In the genomic region with DNA sequence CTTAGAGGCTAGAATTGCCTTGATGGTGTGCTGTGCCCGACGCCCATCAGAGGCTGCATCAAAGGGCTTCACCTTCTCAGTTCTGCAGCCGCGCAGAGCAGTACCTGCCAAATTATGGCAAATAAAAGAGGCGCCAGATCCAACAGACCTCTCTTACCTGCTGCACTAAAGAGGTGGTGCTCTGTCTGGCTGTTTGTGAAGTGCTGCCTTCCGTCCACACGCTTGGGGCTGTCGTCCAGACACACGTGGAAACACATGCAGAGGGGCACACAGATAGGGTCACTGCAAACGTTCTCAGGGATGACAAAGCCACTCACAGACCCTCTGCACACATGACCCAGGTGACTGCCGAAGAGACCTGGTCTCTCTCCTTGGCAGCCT, we compare ENCODE assay signal across 21 cellular contexts.
DNase-seq lines count a peak whose midpoint lies in the region; ATAC-seq and TF ChIP-seq lines count a peak whose summit lies in the region.
"Had no signal": no experiment of that assay in that cellular context is flagged by ENCODE, and none has a peak within 500 bp of the region (broad histone marks: within the 10 kb centered on the region; RNA-seq: fewer than 3 reads in every experiment).

No MANE protein-coding gene starts in this region.

- CTCF ChIA-PET in A673 (lab: Charles Lee): no interaction called here
- CTCF ChIA-PET in activated CD4-positive, alpha-beta T cell treated with anti-CD3 and anti-CD28 coated beads for 36 hours (lab: Charles Lee): interaction anchor here (0.8 to 1.0 kb wide), 3 partner anchors 13 to 147 kb away, joined by 3 read pairs; no protein-coding TSS in a partner anchor

- H3K36me3 ChIP-seq in A673 (ENCODE audit: insufficient read depth, low read length, poor library complexity, severe bottlenecking): no peaks in the 10 kb centered on the region
- no peaks in the 10 kb centered on the region for H3K36me3 ChIP-seq in HUES6 (ENCODE audit: control insufficient read depth, insufficient read depth, low read length)
- no peaks in the 10 kb centered on the region for H3K36me3 ChIP-seq in iPS-20b (ENCODE audit: insufficient read depth, low read depth, low read length)
- H3K36me3 ChIP-seq: SJCRH30 had no signal

- peaks cover 67% of the 10 kb centered on the region for H3K4me1 ChIP-seq in A673 (ENCODE audit: insufficient read depth, low read length, poor library complexity, severe bottlenecking)
- peaks cover 58% of the 10 kb centered on the region for H3K4me1 ChIP-seq in HUES6 (ENCODE audit: control insufficient read depth, insufficient read depth, low read length)
- H3K4me1 ChIP-seq in iPS-20b (ENCODE audit: insufficient read depth, low read length): peaks cover 54% of the 10 kb centered on the region
- H3K4me1 ChIP-seq: SJCRH30 had no signal

- no peaks in the 10 kb centered on the region for H3K36me3 Mint-ChIP-seq in activated T-helper 17 cell treated with anti-CD3 and anti-CD28 coated beads, Interleukin-2, amount 50 U/mL, for 72 hours (ENCODE audit: low read depth)
- no peaks in the 10 kb centered on the region for H3K36me3 Mint-ChIP-seq in activated CD4-positive, alpha-beta T cell treated with anti-CD3 and anti-CD28 coated beads for 36 hours (ENCODE audit: low read depth)
- H3K36me3 Mint-ChIP-seq in naive thymus-derived CD8-positive, alpha-beta T cell: no peaks in the 10 kb centered on the region
- H3K36me3 Mint-ChIP-seq: CD14-positive monocyte, T-cell had no signal

- ATAC-seq in activated T-helper 17 cell treated with anti-CD3 and anti-CD28 coated beads, Interleukin-2, amount 50 U/mL, for 72 hours (replicated peaks): no peak
- no peak for ATAC-seq in activated CD4-positive, alpha-beta T cell treated with anti-CD3 and anti-CD28 coated beads for 36 hours
- no peak for ATAC-seq in naive thymus-derived CD8-positive, alpha-beta T cell
- ATAC-seq: T-cell had no signal

- no peaks in the 10 kb centered on the region for H3K9me3 Mint-ChIP-seq in activated T-helper 17 cell treated with anti-CD3 and anti-CD28 coated beads, Interleukin-2, amount 50 U/mL, for 72 hours
- H3K9me3 Mint-ChIP-seq in activated CD4-positive, alpha-beta T cell treated with anti-CD3 and anti-CD28 coated beads for 36 hours (ENCODE audit: low read depth): no peaks in the 10 kb centered on the region
- H3K9me3 Mint-ChIP-seq in naive thymus-derived CD8-positive, alpha-beta T cell: no peaks in the 10 kb centered on the region
- H3K9me3 Mint-ChIP-seq: T-cell had no signal

- H3K4me1 Mint-ChIP-seq in activated T-helper 17 cell treated with anti-CD3 and anti-CD28 coated beads, Interleukin-2, amount 50 U/mL, for 72 hours: peaks cover under 1% of the 10 kb centered on the region
- peaks cover 9% of the 10 kb centered on the region for H3K4me1 Mint-ChIP-seq in activated CD4-positive, alpha-beta T cell treated with anti-CD3 and anti-CD28 coated beads for 36 hours
- peaks cover 0 to 3% (median 1%) of the 10 kb centered on the region in 4 donors for H3K4me1 Mint-ChIP-seq in naive thymus-derived CD8-positive, alpha-beta T cell
- H3K4me1 Mint-ChIP-seq: B cell, CD14-positive monocyte had no signal

- intact Hi-C loops in A673 (cut with micrococcal nuclease; ENCODE audit: unreplicated experiment): loop anchor here (5.0 kb wide), 4 partner anchors 177 to 1858 kb away; partner anchors contain the start of gene BCL11B
- intact Hi-C loops in activated CD4-positive, alpha-beta T cell treated with anti-CD3 and anti-CD28 coated beads for 36 hours (cut with DNase I, micrococcal nuclease): no loop called here

- H3K27ac ChIP-seq in A673 (ENCODE audit: low read depth, low read length, poor library complexity, severe bottlenecking) (peak overlapping the region; percentile 85), HUES6 (ENCODE audit: low read depth, low read length) (no peak overlapping the region), iPS-20b (ENCODE audit: low read length) (peak overlapping the region; percentile 57)
- H3K27ac ChIP-seq: HL-60, SJCRH30 had no signal

- DNase-seq in A673 (ENCODE audit: low spot score): no peak
- no peak for DNase-seq in CD1c-positive myeloid dendritic cell (ENCODE audit: extremely low spot score)
- no peak for DNase-seq in hippocampal formation (lab: John Stamatoyannopoulos, UW)
- no peak for DNase-seq in activated CD4-positive, alpha-beta T cell treated with anti-CD3 and anti-CD28 coated beads for 36 hours
- DNase-seq in naive thymus-derived CD8-positive, alpha-beta T cell: no peak
- DNase-seq: EL, GF-D8, IMR-90, NCI-H1105 treated with DMSO at 0.1 percent for 48 hours, NCI-H2081, NCI-H2171 treated with DMSO at 0.1 percent for 48 hours, NCI-H446, NCI-H774, SJCRH30, T-cell had no signal

- no peak for TF ChIP-seq CTCF in A673 (conservative IDR thresholded peaks at IDR 0.05; ENCODE audit: low read depth, low read length)

- H3K4me3 ChIP-seq in A673 (ENCODE audit: low read depth, low read length, poor library complexity, severe bottlenecking): no peak overlapping the region
- H3K4me3 ChIP-seq in HUES6 (ENCODE audit: low read depth, low read length): peak overlapping the region; percentile 52; the same call in 1 of the 2 replicates
- H3K4me3 ChIP-seq in iPS-20b (ENCODE audit: low read length): peak overlapping the region; percentile 64; the same call in 1 of the 2 replicates
- H3K4me3 ChIP-seq: SJCRH30 had no signal

- no TSS peak for BruUV-seq in A673 (replicated peaks; lab: Mats Ljungman, UMichigan)

- POLR2A ChIA-PET in A673 (lab: Charles Lee; ENCODE audit: low non-redundant PET): no interaction called here
- POLR2A ChIA-PET in activated CD4-positive, alpha-beta T cell treated with anti-CD3 and anti-CD28 coated beads for 36 hours (lab: Charles Lee): no interaction called here
- POLR2A ChIA-PET in naive thymus-derived CD8-positive, alpha-beta T cell (lab: Charles Lee): no interaction called here

- H3K27me3 ChIP-seq in A673 (replicated peaks; ENCODE audit: insufficient read depth, low read depth, low read length, poor library complexity) (no peaks in the 10 kb centered on the region), HUES6 (ENCODE audit: control insufficient read depth, insufficient read depth, low read length) (peaks cover 31% of the 10 kb centered on the region), iPS-20b (ENCODE audit: insufficient read depth, low read length) (peaks cover 63% of the 10 kb centered on the region)
- H3K27me3 ChIP-seq: SJCRH30 had no signal

- H3K9ac ChIP-seq in HUES6 (ENCODE audit: low read length) (peak overlapping the region; percentile 9), iPS-20b (ENCODE audit: low read depth, low read length) (peak overlapping the region; percentile 66; the same call in 1 of the 2 replicates)

- H3K27me3 Mint-ChIP-seq in activated T-helper 17 cell treated with anti-CD3 and anti-CD28 coated beads, Interleukin-2, amount 50 U/mL, for 72 hours: no peaks in the 10 kb centered on the region
- peaks cover 5% of the 10 kb centered on the region for H3K27me3 Mint-ChIP-seq in activated CD4-positive, alpha-beta T cell treated with anti-CD3 and anti-CD28 coated beads for 36 hours
- peaks cover 0 to 14% (median 11%) of the 10 kb centered on the region in 5 donors for H3K27me3 Mint-ChIP-seq in naive thymus-derived CD8-positive, alpha-beta T cell

- no peak overlapping the region for H3K27ac Mint-ChIP-seq in activated T-helper 17 cell treated with anti-CD3 and anti-CD28 coated beads, Interleukin-2, amount 50 U/mL, for 72 hours
- H3K27ac Mint-ChIP-seq in activated CD4-positive, alpha-beta T cell treated with anti-CD3 and anti-CD28 coated beads for 36 hours: no peak overlapping the region
- peak overlapping the region in 1 of 10 donors; percentile 34 for H3K27ac Mint-ChIP-seq in naive thymus-derived CD8-positive, alpha-beta T cell
- H3K27ac Mint-ChIP-seq: B cell, CD14-positive monocyte, T-cell had no signal

- H3K9me3 ChIP-seq in A673 (ENCODE audit: low read depth, low read length, poor library complexity, severe bottlenecking): no peaks in the 10 kb centered on the region
- no peaks in the 10 kb centered on the region for H3K9me3 ChIP-seq in HUES6 (ENCODE audit: control insufficient read depth, insufficient read depth, low read depth, low read length)
- no peaks in the 10 kb centered on the region for H3K9me3 ChIP-seq in iPS-20b (ENCODE audit: insufficient read depth, low read depth, low read length)
- H3K9me3 ChIP-seq: SJCRH30 had no signal

- H3K4me3 Mint-ChIP-seq in activated T-helper 17 cell treated with anti-CD3 and anti-CD28 coated beads, Interleukin-2, amount 50 U/mL, for 72 hours: peak overlapping the region; percentile 5
- H3K4me3 Mint-ChIP-seq in activated CD4-positive, alpha-beta T cell treated with anti-CD3 and anti-CD28 coated beads for 36 hours: no peak overlapping the region
- H3K4me3 Mint-ChIP-seq in naive thymus-derived CD8-positive, alpha-beta T cell: peak overlapping the region in 1 of 10 donors; percentile 77
- H3K4me3 Mint-ChIP-seq: B cell, T-cell had no signal
